In the genomic region with DNA sequence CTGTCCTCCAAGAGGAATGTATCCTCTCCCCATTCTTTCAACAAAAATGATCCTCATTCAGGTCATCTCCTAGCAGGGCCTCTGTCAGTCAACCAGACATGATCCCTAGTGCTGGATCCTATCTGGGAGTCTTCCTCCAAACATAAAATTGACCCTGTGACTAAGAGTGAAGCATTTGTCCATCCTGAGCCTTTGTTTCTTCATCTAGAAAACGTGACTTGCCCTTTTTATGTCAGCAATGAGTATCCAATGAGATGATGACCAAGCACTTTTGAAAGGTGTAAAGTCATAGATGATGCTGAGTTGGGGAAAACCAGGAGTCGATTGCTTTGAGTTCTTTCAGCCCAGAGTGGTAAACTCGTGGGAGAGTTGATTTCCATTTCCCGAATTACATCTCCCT, we compare ENCODE assay signal across 16 cellular contexts.
DNase-seq lines count a peak whose midpoint lies in the region; ATAC-seq, FAIRE-seq and TF ChIP-seq lines count a peak whose summit lies in the region.
"Had no signal": no experiment of that assay in that cellular context is flagged by ENCODE, and none has a peak within 500 bp of the region (broad histone marks: within the 10 kb centered on the region; RNA-seq: fewer than 3 reads in every experiment).

No MANE protein-coding gene starts in this region.

- H3K36me3 ChIP-seq in HepG2 (replicated peaks in 1 of 2; ENCODE audit: control insufficient read depth in 1 of 2, insufficient read depth in 2 of 2, low read length in 2 of 2) (no peaks in the 10 kb centered on the region), right lobe of liver (no peaks in the 10 kb centered on the region), gastrocnemius medialis (no peaks in the 10 kb centered on the region), thyroid gland (no peaks in the 10 kb centered on the region)
- H3K36me3 ChIP-seq: BLaER1 had no signal

- H3K4me1 ChIP-seq in HepG2 (ENCODE audit: insufficient read depth, low read length) (no peaks in the 10 kb centered on the region), right lobe of liver (peaks cover 0 to 12% (median 0%) of the 10 kb centered on the region in 4 donors), gastrocnemius medialis (peaks cover 46 to 55% of the 10 kb centered on the region in 2 donors), thyroid gland (peaks cover 24 to 30% of the 10 kb centered on the region in 2 donors)
- H3K4me1 ChIP-seq: Caco-2 had no signal

- H3K79me2 ChIP-seq in HepG2 (ENCODE audit: insufficient read depth, low read length) = no peaks in the 10 kb centered on the region

- H3K4me3 ChIP-seq in HepG2 (replicated peaks in 1 of 3; ENCODE audit: insufficient read depth in 1 of 3, low read depth in 2 of 3, low read length in 3 of 3) (no peak overlapping the region), right lobe of liver (no peak overlapping the region), gastrocnemius medialis (no peak overlapping the region), thyroid gland (replicated peaks in 1 of 3) (no peak overlapping the region)
- H3K4me3 ChIP-seq: BLaER1 had no signal

- H3K9ac ChIP-seq in HepG2 (ENCODE audit: insufficient read depth, low read depth, low read length) = no peak overlapping the region
- H3K9ac ChIP-seq: BLaER1 had no signal

- H3K4me2 ChIP-seq in HepG2 (ENCODE audit: low read depth, low read length) = no peak overlapping the region
- H3K4me2 ChIP-seq: BLaER1 had no signal

- H2AFZ ChIP-seq in HepG2 (ENCODE audit: low read length) = no peak overlapping the region

- ATAC-seq in HepG2 (no peak), right lobe of liver (no peak), gastrocnemius medialis (peak; percentile 25 to 47)
- ATAC-seq: HCT116 had no signal

- no peak for TF ChIP-seq RAD21 in HepG2 (CRISPR knock-in tag; IDR thresholded peaks at IDR 0.05)

- no peak for DNase-seq in HepG2 (ENCODE audit: low spot score)
- no peak for DNase-seq in right lobe of liver
- peak; percentile 25 to 55 for DNase-seq in erythroblast (lab: John Stamatoyannopoulos, UW)
- DNase-seq in gastrocnemius medialis = no peak
- DNase-seq in stimulated activated CD4-positive, alpha-beta T cell treated with anti-CD3 and anti-CD28 coated beads, Interleukin-1b, Interleukin-23, amount 100 ng/mL, for 48 hours = no peak
- no peak for DNase-seq in NAMALWA (ENCODE audit: low spot score)
- DNase-seq in thyroid gland = no peak
- DNase-seq: AML-193; Caco-2; CD8-positive, alpha-beta memory T cell; DND-41; GDM1 had no signal

- BruUV-seq in HepG2 (replicated peaks; lab: Mats Ljungman, UMichigan) = no TSS peak

- POLR2A ChIA-PET in HepG2 (lab: Yijun Ruan, JAX) = no interaction called here

- H3K27me3 ChIP-seq in HepG2 (ENCODE audit: control insufficient read depth in 1 of 2, insufficient read depth in 2 of 2, low read length in 2 of 2) (peaks cover 0 to 4% of the 10 kb centered on the region in 2 experiments; a peak in 2 of 5 replicates), right lobe of liver (no peaks in the 10 kb centered on the region), gastrocnemius medialis (no peaks in the 10 kb centered on the region), thyroid gland (no peaks in the 10 kb centered on the region)
- H3K27me3 ChIP-seq: BLaER1 had no signal

- CTCF ChIA-PET in HepG2 (lab: Yijun Ruan, JAX; ENCODE audit: low intra/inter-chr PET ratio, low total read pairs) = no interaction called here

- 6% methylated on average over 4 of the region's 4 CpGs for WGBS in HepG2 (ENCODE audit: low lambda C conversion rate)
- 78% methylated on average over 4 of the region's 4 CpGs for WGBS in right lobe of liver (ENCODE audit: insufficient coverage, low coverage, low lambda C conversion rate, missing lambda C conversion rate)
- WGBS in thyroid gland, 2 donors = 97% methylated on average over 4 of the region's 4 CpGs

- FAIRE-seq in HepG2 (lab: Jason Lieb, UNC) = no peak
- FAIRE-seq: H54 had no signal

- TF ChIP-seq POLR2A in HepG2 (IDR thresholded peaks at IDR 0.05; ENCODE audit: insufficient read depth in 1 of 2, low read depth in 2 of 2, low read length in 2 of 2) (no peak), right lobe of liver (IDR thresholded peaks at IDR 0.05) (no peak), erythroblast (IDR thresholded peaks at IDR 0.05; ENCODE audit: low read length) (no peak), gastrocnemius medialis (IDR thresholded peaks at IDR 0.05) (no peak), thyroid gland (IDR thresholded peaks at IDR 0.05) (no peak)

- no peak overlapping the region for H3K27ac ChIP-seq in HepG2 (ENCODE audit: extremely low read length, insufficient read depth, low read length)
- no peak overlapping the region for H3K27ac ChIP-seq in right lobe of liver
- peak overlapping the region; percentile 59 to 72 (median 68) for H3K27ac ChIP-seq in gastrocnemius medialis
- no peak overlapping the region for H3K27ac ChIP-seq in thyroid gland
- H3K27ac ChIP-seq: 22Rv1, BLaER1 had no signal

- in situ Hi-C loops in HepG2 (cut with HindIII; ENCODE audit: extremely low pct_ligation_motif_present, low pct_unique_long_range_greater_than_20kb) = no loop called here
- in situ Hi-C loops in gastrocnemius medialis (cut with MboI; ENCODE audit: low sequenced_read_pairs in 4 of 4) = no loop called here

- TF ChIP-seq CTCF in HepG2 (CRISPR knock-in tag; IDR thresholded peaks at IDR 0.05) (no peak), right lobe of liver (IDR thresholded peaks at IDR 0.05) (no peak), gastrocnemius medialis (IDR thresholded peaks at IDR 0.05 in 4 of 5, conservative IDR thresholded peaks at IDR 0.05 in 1 of 5) (no peak), thyroid gland (IDR thresholded peaks at IDR 0.05) (no peak)

- H4K20me1 ChIP-seq in HepG2 (ENCODE audit: insufficient read depth, low read length) = no peaks in the 10 kb centered on the region
- H4K20me1 ChIP-seq: BLaER1 had no signal

- intact Hi-C loops in HepG2 (cut with micrococcal nuclease; ENCODE audit: unreplicated experiment) (no loop called here), right lobe of liver (cut with DNase I) (no loop called here), gastrocnemius medialis (cut with DNase I; ENCODE audit: low total_unique reads) (loop anchor here (5.0 to 10.0 kb wide), 2 partner anchors 48 to 221 kb away; a partner anchor contains a TSS), thyroid gland (cut with DNase I) (no loop called here)

- H3K9me3 ChIP-seq in HepG2 (ENCODE audit: low read length) = no peaks in the 10 kb centered on the region
- no peaks in the 10 kb centered on the region for H3K9me3 ChIP-seq in right lobe of liver
- no peaks in the 10 kb centered on the region for H3K9me3 ChIP-seq in gastrocnemius medialis
- no peaks in the 10 kb centered on the region for H3K9me3 ChIP-seq in thyroid gland
- H3K9me3 ChIP-seq: BLaER1, Caco-2 had no signal

- TF ChIP-seq EP300 in HepG2 (IDR thresholded peaks at IDR 0.05; ENCODE audit: low read depth in 2 of 2, low read length in 2 of 2) (no peak), HepG2 (CRISPR knock-in tag; IDR thresholded peaks at IDR 0.05; ENCODE audit: borderline replicate concordance) (no peak)

TF ChIP-seq in HepG2, 621 proteins besides CTCF, POLR2A, EP300 and RAD21:
- TF ChIP-seq NFE2L2 (IDR thresholded peaks at IDR 0.05; ENCODE audit: low read length) (peak; percentile 27; the same call in 1 of the 2 replicates), MAFF (IDR thresholded peaks at IDR 0.05; ENCODE audit: low read depth, low read length) (peak; percentile 79), MAFK (conservative IDR thresholded peaks at IDR 0.05 in 1 of 2, IDR thresholded peaks at IDR 0.05 in 1 of 2; ENCODE audit: low read length in 2 of 2) (peak; percentile 64 to 80), KAT8 (CRISPR knock-in tag; IDR thresholded peaks at IDR 0.05) (no peak)

Comparison
In these comparisons a context has a peak if more than half of its experiments do, and no peak if none do; other contexts are left out.
1. ATAC-seq: peak in gastrocnemius medialis (2 of 2); none in HepG2 (single experiment) and right lobe of liver (0 of 4).
2. DNase-seq: peak in erythroblast (2 of 2); none in HepG2 (single experiment), right lobe of liver (0 of 3), gastrocnemius medialis (0 of 2), stimulated activated CD4-positive, alpha-beta T cell treated with anti-CD3 and anti-CD28 coated beads, Interleukin-1b, Interleukin-23, amount 100 ng/mL, for 48 hours (single experiment), NAMALWA (single experiment) and thyroid gland (0 of 2).
3. H3K27ac ChIP-seq: peak in gastrocnemius medialis (4 of 4); none in HepG2 (single experiment), right lobe of liver (0 of 3) and thyroid gland (0 of 3).